Comparison of ENCODE assay signal across 23 cellular contexts in the genomic region with DNA sequence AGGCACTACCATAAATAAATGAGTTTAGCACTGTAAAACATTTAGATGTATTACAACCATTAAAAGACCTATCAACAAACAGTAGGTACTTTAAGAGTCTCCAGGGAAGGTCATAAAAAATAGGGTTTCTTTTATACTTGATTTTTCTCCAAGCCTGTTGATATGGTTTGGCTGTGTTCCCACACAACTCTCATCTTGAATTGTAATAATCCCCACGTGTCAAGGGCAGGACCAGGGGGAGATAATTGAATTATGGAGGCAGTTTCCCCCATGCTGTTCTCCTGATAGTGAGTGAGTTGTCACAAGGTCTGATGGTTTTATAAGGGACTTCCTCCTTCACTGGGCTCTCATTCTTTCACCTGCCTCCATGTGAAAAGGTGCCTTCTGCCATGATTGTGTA.
DNase-seq lines count a peak whose midpoint lies in the region; ATAC-seq, FAIRE-seq and TF ChIP-seq lines count a peak whose summit lies in the region.
"Had no signal": no experiment of that assay in that cellular context is flagged by ENCODE, and none has a peak within 500 bp of the region (broad histone marks: within the 10 kb centered on the region; RNA-seq: fewer than 3 reads in every experiment).

No MANE protein-coding gene starts in this region.

- TF ChIP-seq EP300 in HepG2 (IDR thresholded peaks at IDR 0.05; ENCODE audit: low read depth in 2 of 2, low read length in 2 of 2): no peak
- TF ChIP-seq EP300 in HepG2 (CRISPR knock-in tag; IDR thresholded peaks at IDR 0.05; ENCODE audit: borderline replicate concordance): no peak

- peaks cover 11% of the 10 kb centered on the region for H3K4me1 ChIP-seq in Loucy (ENCODE audit: insufficient read depth, low read length, poor library complexity, severe bottlenecking)
- H3K4me1 ChIP-seq in HepG2 (ENCODE audit: insufficient read depth, low read length): no peaks in the 10 kb centered on the region
- no peaks in the 10 kb centered on the region for H3K4me1 ChIP-seq in GM23338 (ENCODE audit: insufficient read depth)
- H3K4me1 ChIP-seq: pancreas, right lobe of liver had no signal

- H3F3A ChIP-seq in Loucy (ENCODE audit: low read depth): no peaks in the 10 kb centered on the region
- no peaks in the 10 kb centered on the region for H3F3A ChIP-seq in GM23338 (replicated peaks; ENCODE audit: low read depth)

- H3K4me3 Mint-ChIP-seq in GM23338: no peak overlapping the region
- H3K4me3 Mint-ChIP-seq: activated CD4-positive, alpha-beta memory T cell treated with anti-CD3 and anti-CD28 coated beads for 36 hours; activated naive CD8-positive, alpha-beta T cell; HFFc6; nephron had no signal

- CTCF ChIA-PET in HepG2 (lab: Yijun Ruan, JAX; ENCODE audit: low intra/inter-chr PET ratio, low total read pairs): no interaction called here

- H3K27ac ChIP-seq in HepG2 (ENCODE audit: extremely low read length, insufficient read depth, low read length) (no peak overlapping the region), GM23338 (ENCODE audit: low read depth) (no peak overlapping the region)
- H3K27ac ChIP-seq: pancreas, right lobe of liver, thoracic aorta had no signal

- ATAC-seq in HepG2 (no peak), GM23338 (no peak)
- ATAC-seq: activated CD4-positive, CD25-positive, alpha-beta regulatory T cell treated with anti-CD3 and anti-CD28 coated beads, Interleukin-2, amount 50 U/mL, for 24 hours; Panc1; pancreas; right lobe of liver had no signal

- H4K20me1 ChIP-seq in Loucy (ENCODE audit: insufficient read depth, low read length, poor library complexity, severe bottlenecking) (no peaks in the 10 kb centered on the region), HepG2 (ENCODE audit: insufficient read depth, low read length) (no peaks in the 10 kb centered on the region), GM23338 (replicated peaks; ENCODE audit: insufficient read depth) (no peaks in the 10 kb centered on the region)

- peaks cover 3% of the 10 kb centered on the region; the same call in 1 of the 3 replicates for H3K4me1 Mint-ChIP-seq in GM23338
- H3K4me1 Mint-ChIP-seq: nephron had no signal

- TF ChIP-seq CTCF in Loucy (conservative IDR thresholded peaks at IDR 0.05; ENCODE audit: low read length): no peak
- no peak for TF ChIP-seq CTCF in epithelial cell of esophagus (IDR thresholded peaks at IDR 0.05; ENCODE audit: insufficient read depth, low read depth, low read length, missing control alignments)
- no peak for TF ChIP-seq CTCF in HepG2 (CRISPR knock-in tag; IDR thresholded peaks at IDR 0.05)
- no peak for TF ChIP-seq CTCF in GM23338 (conservative IDR thresholded peaks at IDR 0.05; ENCODE audit: low read depth in 2 of 2)

- H3K4me2 ChIP-seq in Loucy (ENCODE audit: low read depth, low read length, poor library complexity, severe bottlenecking) (peak overlapping the region; percentile 1), HepG2 (ENCODE audit: low read depth, low read length) (no peak overlapping the region), GM23338 (no peak overlapping the region)

- H3K4me3 ChIP-seq in Loucy (ENCODE audit: low read length, poor library complexity, severe bottlenecking) (no peak overlapping the region), epithelial cell of esophagus (ENCODE audit: low read length) (no peak overlapping the region), HepG2 (replicated peaks in 1 of 3; ENCODE audit: insufficient read depth in 1 of 3, low read depth in 2 of 3, low read length in 3 of 3) (no peak overlapping the region), GM23338 (no peak overlapping the region)
- H3K4me3 ChIP-seq: pancreas, right lobe of liver, thoracic aorta had no signal

- no peaks in the 10 kb centered on the region for H3K36me3 Mint-ChIP-seq in GM23338 (ENCODE audit: low read depth)
- H3K36me3 Mint-ChIP-seq: activated CD4-positive, alpha-beta memory T cell treated with anti-CD3 and anti-CD28 coated beads for 36 hours; activated naive CD8-positive, alpha-beta T cell had no signal

- H3K9me3 Mint-ChIP-seq in GM23338: no peaks in the 10 kb centered on the region; the same call in 2 of the 3 replicates

- no peak for FAIRE-seq in HepG2 (lab: Jason Lieb, UNC)
- FAIRE-seq: islet of Langerhans, pancreas had no signal

- TF ChIP-seq POLR2A in HepG2 (IDR thresholded peaks at IDR 0.05; ENCODE audit: insufficient read depth in 1 of 2, low read depth in 2 of 2, low read length in 2 of 2): no peak

- no peak for TF ChIP-seq RAD21 in HepG2 (CRISPR knock-in tag; IDR thresholded peaks at IDR 0.05)

- intact Hi-C loops in HepG2 (cut with micrococcal nuclease; ENCODE audit: unreplicated experiment): no loop called here

- H3K79me2 ChIP-seq in Loucy (ENCODE audit: insufficient read depth, low read length) (no peaks in the 10 kb centered on the region), HepG2 (ENCODE audit: insufficient read depth, low read length) (no peaks in the 10 kb centered on the region), GM23338 (replicated peaks; ENCODE audit: insufficient read depth) (no peaks in the 10 kb centered on the region)

- H3K27ac Mint-ChIP-seq in GM23338: no peak overlapping the region; the same call in 1 of the 2 replicates
- H3K27ac Mint-ChIP-seq: activated CD4-positive, alpha-beta memory T cell treated with anti-CD3 and anti-CD28 coated beads for 36 hours; activated naive CD8-positive, alpha-beta T cell; HFFc6; nephron had no signal

- no peak overlapping the region for H2AFZ ChIP-seq in Loucy (ENCODE audit: low read length)
- no peak overlapping the region for H2AFZ ChIP-seq in HepG2 (ENCODE audit: low read length)
- no peak overlapping the region for H2AFZ ChIP-seq in GM23338

- BruUV-seq in HepG2 (replicated peaks; lab: Mats Ljungman, UMichigan): no TSS peak

- H3K36me3 ChIP-seq in Loucy (ENCODE audit: insufficient read depth, low read length) (no peaks in the 10 kb centered on the region), HepG2 (replicated peaks in 1 of 2; ENCODE audit: control insufficient read depth in 1 of 2, insufficient read depth in 2 of 2, low read length in 2 of 2) (no peaks in the 10 kb centered on the region), GM23338 (ENCODE audit: insufficient read depth) (no peaks in the 10 kb centered on the region)
- H3K36me3 ChIP-seq: pancreas, right lobe of liver, thoracic aorta had no signal

- 9% methylated on average over 1 of the region's 1 CpG for WGBS in HepG2 (ENCODE audit: low lambda C conversion rate)

- no peaks in the 10 kb centered on the region for H3K27me3 Mint-ChIP-seq in GM23338 (ENCODE audit: insufficient read depth, low read depth, poor library complexity)
- H3K27me3 Mint-ChIP-seq: activated CD4-positive, alpha-beta memory T cell treated with anti-CD3 and anti-CD28 coated beads for 36 hours had no signal

- H3K9me3 ChIP-seq in Loucy (ENCODE audit: insufficient read depth, low read depth, low read length) (no peaks in the 10 kb centered on the region), HepG2 (ENCODE audit: low read length) (peaks cover 17% of the 10 kb centered on the region)
- H3K9me3 ChIP-seq: pancreas, right lobe of liver, thoracic aorta had no signal

- H3K9ac ChIP-seq in Loucy (ENCODE audit: low read depth, low read length, poor library complexity, severe bottlenecking) (no peak overlapping the region), HepG2 (ENCODE audit: insufficient read depth, low read depth, low read length) (no peak overlapping the region)

- in situ Hi-C loops in HepG2 (cut with HindIII; ENCODE audit: extremely low pct_ligation_motif_present, low pct_unique_long_range_greater_than_20kb): no loop called here

- no peaks in the 10 kb centered on the region for H3K9me2 ChIP-seq in Loucy (replicated peaks; ENCODE audit: low read depth, low read length)
- peaks cover 13% of the 10 kb centered on the region; the same call in 1 of the 2 replicates for H3K9me2 ChIP-seq in GM23338 (ENCODE audit: insufficient read depth)

- POLR2A ChIA-PET in HepG2 (lab: Yijun Ruan, JAX): no interaction called here

- DNase-seq in DMS153 (lab: John Stamatoyannopoulos, UW) (peak; percentile 89), NCI-H345 (lab: John Stamatoyannopoulos, UW) (peak; percentile 73), epithelial cell of esophagus (ENCODE audit: low read depth) (peak; percentile 15), NCI-H1048 (lab: John Stamatoyannopoulos, UW) (no peak), HepG2 (ENCODE audit: low spot score) (no peak), GM23338 (ENCODE audit: low spot score) (no peak)
- DNase-seq: activated CD4-positive, alpha-beta memory T cell treated with anti-CD3 and anti-CD28 coated beads for 36 hours; aorta; C1 segment of cervical spinal cord; EL; HFFc6; NCI-H2171; NCI-H69; pancreas; right lobe of liver; stimulated activated naive CD4-positive, alpha-beta T cell treated with Interleukin-2 at 50 U/mL for 16 hours had no signal

- H3K27me3 ChIP-seq in Loucy (ENCODE audit: insufficient read depth, low read length, poor library complexity, severe bottlenecking) (no peaks in the 10 kb centered on the region), HepG2 (ENCODE audit: control insufficient read depth in 1 of 2, insufficient read depth in 2 of 2, low read length in 2 of 2) (no peaks in the 10 kb centered on the region), GM23338 (ENCODE audit: insufficient read depth) (no peaks in the 10 kb centered on the region)
- H3K27me3 ChIP-seq: pancreas, right lobe of liver had no signal

TF ChIP-seq in HepG2, 621 proteins besides CTCF, POLR2A, EP300 and RAD21:
- TF ChIP-seq NR2F6 (IDR thresholded peaks at IDR 0.05): no peak
- no peak for TF ChIP-seq NR2F6 (CRISPR knock-in tag; IDR thresholded peaks at IDR 0.05)
- TF ChIP-seq ZSCAN20 (CRISPR knock-in tag; IDR thresholded peaks at IDR 0.05; ENCODE audit: borderline replicate concordance): no peak
- no peak for TF ChIP-seq MIER2 (CRISPR knock-in tag; IDR thresholded peaks at IDR 0.05)
- TF ChIP-seq ZNF264 (CRISPR knock-in tag; IDR thresholded peaks at IDR 0.05): no peak

TF ChIP-seq in GM23338, 12 proteins besides CTCF, POLR2A, EP300 and RAD21 (continues in another document):
- TF ChIP-seq POLR2AphosphoS5 (IDR thresholded peaks at IDR 0.05; ENCODE audit: low read depth): no peak
- no peak for TF ChIP-seq EZH2 (IDR thresholded peaks at IDR 0.05; ENCODE audit: low read depth, unreplicated experiment)

Comparison
In these comparisons a context has a peak if more than half of its experiments do, and no peak if none do; other contexts are left out.
1. DNase-seq: peak in DMS153 (single experiment), NCI-H345 (single experiment) and epithelial cell of esophagus (single experiment); none in NCI-H1048 (single experiment), HepG2 (single experiment) and GM23338 (single experiment).